8 cellular contexts compared by ENCODE assay signal in genomic region chr4:76948441-76949292, GRCh38. TPM values are rescaled to one million over a fixed set of nuclear protein-coding genes. Genes with fewer than 3 reads are reported as not detected.
DNase-seq lines count a peak whose midpoint lies in the region; ATAC-seq and TF ChIP-seq lines count a peak whose summit lies in the region.

No MANE protein-coding gene starts in this region.

- peaks cover 5 to 38% (median 32%) of the 10 kb centered on the region in 4 donors for H3K4me1 ChIP-seq in esophagus muscularis mucosa

- H3K27ac ChIP-seq in esophagus muscularis mucosa (replicated peaks in 1 of 4), result peak overlapping the region; percentile 90 to 96 (median 92)

- no peaks in the 10 kb centered on the region for H3K9me3 ChIP-seq in esophagus muscularis mucosa

- no peaks in the 10 kb centered on the region for H3K9me3 Mint-ChIP-seq in activated T-cell treated with anti-CD3 and anti-CD28 coated beads, Interleukin-2, amount 50 U/mL, for 4 hours
- H3K9me3 Mint-ChIP-seq in naive B cell, result no peaks in the 10 kb centered on the region

- no peaks in the 10 kb centered on the region for H3K36me3 Mint-ChIP-seq in activated T-cell treated with anti-CD3 and anti-CD28 coated beads, Interleukin-2, amount 50 U/mL, for 4 hours (ENCODE audit: insufficient read depth)
- no peaks in the 10 kb centered on the region for H3K36me3 Mint-ChIP-seq in naive B cell

- no peak for TF ChIP-seq EP300 in esophagus muscularis mucosa (IDR thresholded peaks at IDR 0.05)

- no peak for TF ChIP-seq POLR2A in esophagus muscularis mucosa (IDR thresholded peaks at IDR 0.05; ENCODE audit: low read depth)

- DNase-seq in CD1c-positive myeloid dendritic cell (ENCODE audit: extremely low spot score), result peak; percentile 88
- DNase-seq in OCI-M2 (lab: John Stamatoyannopoulos, UW; ENCODE audit: unreplicated experiment), result peak; percentile 22
- peak; percentile 62 for DNase-seq in activated T-cell treated with anti-CD3 and anti-CD28 coated beads, Interleukin-2, amount 50 U/mL, for 4 hours
- DNase-seq in esophagus muscularis mucosa (ENCODE audit: extremely low spot score), result no peak
- peak; percentile 73 for DNase-seq in naive B cell
- peak; percentile 66 for DNase-seq in stimulated activated naive CD8-positive, alpha-beta T cell treated with anti-CD3 and anti-CD28 coated beads, Interleukin-15, Interleukin-2, amounts not matched to agents 100 U/mL and 50 U/mL, for 24 hours

- H3K4me3 Mint-ChIP-seq in activated T-cell treated with anti-CD3 and anti-CD28 coated beads, Interleukin-2, amount 50 U/mL, for 4 hours, result peak overlapping the region; percentile 88
- H3K4me3 Mint-ChIP-seq in naive B cell, result peak overlapping the region; percentile 87 to 95 (median 92)

- ATAC-seq in GM19351 (IDR thresholded peaks at IDR 0.05; ENCODE audit: unreplicated experiment) (peak; percentile 58), HG03457 (IDR thresholded peaks at IDR 0.05; ENCODE audit: unreplicated experiment) (peak; percentile 46), naive B cell (ENCODE audit: low read depth in 2 of 2) (peak; percentile 68 to 69)
- ATAC-seq in activated T-cell treated with anti-CD3 and anti-CD28 coated beads, Interleukin-2, amount 50 U/mL, for 4 hours, result peak; percentile 31 to 47
- ATAC-seq in stimulated activated naive CD8-positive, alpha-beta T cell treated with anti-CD3 and anti-CD28 coated beads, Interleukin-15, Interleukin-2, amounts not matched to agents 100 U/mL and 50 U/mL, for 24 hours, result peak; percentile 61

- H3K27me3 Mint-ChIP-seq in activated T-cell treated with anti-CD3 and anti-CD28 coated beads, Interleukin-2, amount 50 U/mL, for 4 hours (ENCODE audit: low read depth), result no peaks in the 10 kb centered on the region
- peaks cover 6 to 14% (median 7%) of the 10 kb centered on the region in 3 donors for H3K27me3 Mint-ChIP-seq in naive B cell

- H3K27me3 ChIP-seq in esophagus muscularis mucosa, result no peaks in the 10 kb centered on the region

- intact Hi-C loops in esophagus muscularis mucosa (cut with DNase I), result loop anchor here (10.0 kb wide), 1 partner anchor 96 kb away; no protein-coding TSS in a partner anchor

- H3K4me3 ChIP-seq in esophagus muscularis mucosa, result peak overlapping the region; percentile 71 to 92 (median 83)

- H3K4me1 Mint-ChIP-seq in activated T-cell treated with anti-CD3 and anti-CD28 coated beads, Interleukin-2, amount 50 U/mL, for 4 hours (ENCODE audit: low read depth), result peaks cover 19% of the 10 kb centered on the region
- peaks cover 15 to 24% (median 19%) of the 10 kb centered on the region in 3 donors for H3K4me1 Mint-ChIP-seq in naive B cell

- H3K36me3 ChIP-seq in esophagus muscularis mucosa, result no peaks in the 10 kb centered on the region

- peak in 1 of 3 experiments; percentile 8 for TF ChIP-seq CTCF in esophagus muscularis mucosa (IDR thresholded peaks at IDR 0.05)

- WGBS in esophagus muscularis mucosa, result 10% methylated on average over 27 of the region's 63 CpGs

- peak overlapping the region in 5 of 6 donors; percentile 27 to 93 (median 66) for H3K27ac Mint-ChIP-seq in naive B cell

RNA-seq across cellular contexts. Expression of gene SEPTIN11, which starts 0.9 kb away (rescaled TPM):
- 10 to 100 TPM; 30.4 to 36.1 (median 34.9) TPM for total RNA-seq in activated T-cell treated with anti-CD3 and anti-CD28 coated beads, Interleukin-2, amount 50 U/mL, for 4 hours
- total RNA-seq in esophagus muscularis mucosa, result 100 to 1,000 TPM in 1 of 4 donors, 10 to 100 TPM in 3; 74.1 to 144 (median 86.9) TPM
- 10 to 100 TPM in 4 of 6 donors, 1 to 10 TPM in 2; 6.8 to 15.5 (median 10.9) TPM for polyA plus RNA-seq in naive B cell (ENCODE audit: low read depth in 6 of 6)

RNA-seq across cellular contexts. Expression of gene SOWAHB, which starts 50.7 kb away (rescaled TPM):
- under 1 TPM; 0.05 to 0.08 (median 0.05) TPM for total RNA-seq in activated T-cell treated with anti-CD3 and anti-CD28 coated beads, Interleukin-2, amount 50 U/mL, for 4 hours
- not detected for total RNA-seq in esophagus muscularis mucosa
- polyA plus RNA-seq in naive B cell (ENCODE audit: low read depth in 6 of 6), result not detected
